Comparison of ENCODE assay signal across 10 cellular contexts in genomic region chr17:1001640-1002411, GRCh38. TPM values are rescaled to one million over a fixed set of nuclear protein-coding genes. Genes with fewer than 3 reads are reported as not detected.
A peak's percentile ranks its signal among the peaks of the same experiment; 100 is the strongest.
DNase-seq lines count a peak whose midpoint lies in the region; ATAC-seq, FAIRE-seq and TF ChIP-seq lines count a peak whose summit lies in the region.
"Had no signal": no experiment of that assay in that cellular context is flagged by ENCODE, and none has a peak within 500 bp of the region (broad histone marks: within the 10 kb centered on the region; RNA-seq: fewer than 3 reads in every experiment).

No MANE protein-coding gene starts in this region.

- peaks cover 53% of the 10 kb centered on the region for H3F3A ChIP-seq in SK-N-SH (replicated peaks; ENCODE audit: insufficient read depth)

- H3K79me2 ChIP-seq in SK-N-SH (ENCODE audit: insufficient read depth) (peaks cover 24% of the 10 kb centered on the region), parathyroid adenoma (peaks cover 9% of the 10 kb centered on the region)

- no peaks in the 10 kb centered on the region for H3K9me3 ChIP-seq in SK-N-SH
- H3K9me3 ChIP-seq in parathyroid adenoma (ENCODE audit: control insufficient read depth, low read length): no peaks in the 10 kb centered on the region
- no peaks in the 10 kb centered on the region for H3K9me3 ChIP-seq in BE2C

- H3K27me3 ChIP-seq in SK-N-SH (ENCODE audit: insufficient read depth) (no peaks in the 10 kb centered on the region), parathyroid adenoma (ENCODE audit: control insufficient read depth, insufficient read depth, low read length) (no peaks in the 10 kb centered on the region), BE2C (no peaks in the 10 kb centered on the region)

- H3K4me2 ChIP-seq in SK-N-SH: peak overlapping the region; percentile 58
- peak overlapping the region; percentile 18 for H3K4me2 ChIP-seq in parathyroid adenoma (ENCODE audit: low read length)

- no peak for FAIRE-seq in GM12892 (lab: Jason Lieb, UNC)

- ATAC-seq in HG03432 (IDR thresholded peaks at IDR 0.05; ENCODE audit: unreplicated experiment): no peak
- ATAC-seq: activated CD4-positive, CD25-positive, alpha-beta regulatory T cell treated with anti-CD3 and anti-CD28 coated beads, Interleukin-2, amount 50 U/mL, for 24 hours had no signal

- no peak for TF ChIP-seq POLR2A in GM12892 (IDR thresholded peaks at IDR 0.05; ENCODE audit: low read depth, low read length)

- no peak for TF ChIP-seq CTCF in SK-N-SH (IDR thresholded peaks at IDR 0.05)
- TF ChIP-seq CTCF in fibroblast of pulmonary artery (IDR thresholded peaks at IDR 0.05; ENCODE audit: low read length, missing control alignments): no peak
- no peak for TF ChIP-seq CTCF in parathyroid adenoma (IDR thresholded peaks at IDR 0.05)
- TF ChIP-seq CTCF in BE2C (IDR thresholded peaks at IDR 0.05; ENCODE audit: low read depth, low read length): no peak

- peak; percentile 96 for DNase-seq in EH (ENCODE audit: low read depth)
- DNase-seq in SK-N-SH: no peak
- DNase-seq in fibroblast of pulmonary artery (ENCODE audit: low read depth): peak; percentile 49
- no peak for DNase-seq in GM12892 (ENCODE audit: insufficient read length)
- DNase-seq in activated gamma-delta T cell treated with Interleukin-2 at 50 U/mL for 16 hours: no peak
- no peak for DNase-seq in BE2C
- DNase-seq: naive B cell had no signal

- H3K36me3 ChIP-seq in SK-N-SH (replicated peaks in 1 of 2; ENCODE audit: control insufficient read depth in 1 of 2, insufficient read depth in 2 of 2, low read length in 1 of 2) (peaks cover 40 to 50% of the 10 kb centered on the region in 2 experiments), parathyroid adenoma (ENCODE audit: control insufficient read depth, insufficient read depth, low read length) (no peaks in the 10 kb centered on the region), BE2C (peaks cover 26% of the 10 kb centered on the region)

- WGBS in SK-N-SH (ENCODE audit: low lambda C conversion rate): 78% methylated on average over 18 of the region's 18 CpGs

- H3K9ac ChIP-seq in SK-N-SH (0 out of 2 replicates have a peak overlapping the region, but pooled peaks have one; percentile 4), parathyroid adenoma (no peak overlapping the region)

- POLR2A ChIA-PET in SK-N-SH (lab: Yijun Ruan, JAX): no interaction called here

- H2AFZ ChIP-seq in SK-N-SH (ENCODE audit: low read depth) (no peak overlapping the region), parathyroid adenoma (no peak overlapping the region)

- H3K27ac ChIP-seq in SK-N-SH (ENCODE audit: low read depth in 2 of 2, low read length in 1 of 2): peak overlapping the region; percentile 13 to 84
- H3K27ac ChIP-seq in parathyroid adenoma: peak overlapping the region; percentile 48

- H3K4me3 ChIP-seq in SK-N-SH (ENCODE audit: low read depth in 2 of 2, low read length in 1 of 2): no peak overlapping the region
- H3K4me3 ChIP-seq in fibroblast of pulmonary artery (replicated peaks; ENCODE audit: low read depth, low read length): no peak overlapping the region
- no peak overlapping the region for H3K4me3 ChIP-seq in parathyroid adenoma (ENCODE audit: low read depth, low read length)
- H3K4me3 ChIP-seq in BE2C (ENCODE audit: low read depth, low read length): no peak overlapping the region

- no peak for TF ChIP-seq EP300 in SK-N-SH (IDR thresholded peaks at IDR 0.05; ENCODE audit: borderline replicate concordance in 1 of 2, low read depth in 1 of 2, low read length in 1 of 2)

- no peaks in the 10 kb centered on the region for H3K9me2 ChIP-seq in SK-N-SH

- no peak for TF ChIP-seq RAD21 in SK-N-SH (IDR thresholded peaks at IDR 0.05; ENCODE audit: low read length)

- peaks cover 22 to 48% of the 10 kb centered on the region in 2 experiments; a peak in 3 of 4 replicates for H3K4me1 ChIP-seq in SK-N-SH (ENCODE audit: control insufficient read depth in 1 of 2, insufficient read depth in 2 of 2, low read depth in 1 of 2, low read length in 1 of 2)
- H3K4me1 ChIP-seq in parathyroid adenoma: peaks cover 21% of the 10 kb centered on the region
- no peaks in the 10 kb centered on the region for H3K4me1 ChIP-seq in BE2C

- H4K20me1 ChIP-seq in SK-N-SH (ENCODE audit: insufficient read depth): peaks cover 73% of the 10 kb centered on the region

- CTCF ChIA-PET in SK-N-SH (lab: Yijun Ruan, JAX): interaction anchor here (0.7 to 6.5 kb wide), 6 partner anchors 17 to 185 kb away, joined by 3 to 66 read pairs (median 6); partner anchors contain the start of gene NXN

TF ChIP-seq in SK-N-SH, 30 proteins besides CTCF, POLR2A, EP300 and RAD21:
- TF ChIP-seq TCF12 (IDR thresholded peaks at IDR 0.05): peak; percentile 35; the same call in 1 of the 2 replicates
- TF ChIP-seq RFX5 (IDR thresholded peaks at IDR 0.05; ENCODE audit: low read length): no peak
- no peak for TF ChIP-seq GABPA (IDR thresholded peaks at IDR 0.05; ENCODE audit: low read depth)
- TF ChIP-seq CHD2 (IDR thresholded peaks at IDR 0.05; ENCODE audit: low read length, partially characterized antibody): no peak
- TF ChIP-seq SIN3A (IDR thresholded peaks at IDR 0.05; ENCODE audit: borderline replicate concordance, low read depth, low read length): 0 out of 2 replicates have a peak, but pooled peaks have one; percentile 2
- TF ChIP-seq MEF2A (IDR thresholded peaks at IDR 0.05; ENCODE audit: borderline replicate concordance, low read depth): peak; percentile 49; the same call in 1 of the 2 replicates

RNA-seq across cellular contexts. Expression of gene TIMM22, which starts 4.9 kb away (rescaled TPM):
- 9.9 and 10.7 TPM in 2 replicates for polyA plus RNA-seq in SK-N-SH (2012; rRNA removed)
- polyA plus RNA-seq in SK-N-SH (2012; cell fraction: cytosol; rRNA removed): 11.3 and 11.4 TPM in 2 replicates
- 5.0 and 5.2 TPM in 2 replicates for polyA plus RNA-seq in SK-N-SH (2012; cell fraction: nucleus; rRNA removed)
- polyA plus RNA-seq in GM12892 (2012; ENCODE audit: missing spikeins): 7.4 TPM
- 16.4 TPM for polyA plus RNA-seq in BE2C (2012; ENCODE audit: insufficient read depth, insufficient read length, low read depth)

RNA-seq across cellular contexts. Expression of gene NXN, which starts 22.2 kb away (rescaled TPM):
- 19.5 and 23.9 TPM in 2 replicates for polyA plus RNA-seq in SK-N-SH (2012; rRNA removed)
- 13.0 and 16.3 TPM in 2 replicates for polyA plus RNA-seq in SK-N-SH (2012; cell fraction: cytosol; rRNA removed)
- polyA plus RNA-seq in SK-N-SH (2012; cell fraction: nucleus; rRNA removed): 16.6 and 20.7 TPM in 2 replicates
- 2.0 TPM for polyA plus RNA-seq in GM12892 (2012; ENCODE audit: missing spikeins)
- polyA plus RNA-seq in BE2C (2012; ENCODE audit: insufficient read depth, insufficient read length, low read depth): 11.4 TPM

Comparison
In these comparisons a context has a peak if more than half of its experiments do, and no peak if none do; other contexts are left out.
1. DNase-seq: peak in EH (single experiment) and fibroblast of pulmonary artery (single experiment); none in SK-N-SH (single experiment), GM12892 (single experiment), activated gamma-delta T cell treated with Interleukin-2 at 50 U/mL for 16 hours (single experiment) and BE2C (single experiment).